In the genomic region with DNA sequence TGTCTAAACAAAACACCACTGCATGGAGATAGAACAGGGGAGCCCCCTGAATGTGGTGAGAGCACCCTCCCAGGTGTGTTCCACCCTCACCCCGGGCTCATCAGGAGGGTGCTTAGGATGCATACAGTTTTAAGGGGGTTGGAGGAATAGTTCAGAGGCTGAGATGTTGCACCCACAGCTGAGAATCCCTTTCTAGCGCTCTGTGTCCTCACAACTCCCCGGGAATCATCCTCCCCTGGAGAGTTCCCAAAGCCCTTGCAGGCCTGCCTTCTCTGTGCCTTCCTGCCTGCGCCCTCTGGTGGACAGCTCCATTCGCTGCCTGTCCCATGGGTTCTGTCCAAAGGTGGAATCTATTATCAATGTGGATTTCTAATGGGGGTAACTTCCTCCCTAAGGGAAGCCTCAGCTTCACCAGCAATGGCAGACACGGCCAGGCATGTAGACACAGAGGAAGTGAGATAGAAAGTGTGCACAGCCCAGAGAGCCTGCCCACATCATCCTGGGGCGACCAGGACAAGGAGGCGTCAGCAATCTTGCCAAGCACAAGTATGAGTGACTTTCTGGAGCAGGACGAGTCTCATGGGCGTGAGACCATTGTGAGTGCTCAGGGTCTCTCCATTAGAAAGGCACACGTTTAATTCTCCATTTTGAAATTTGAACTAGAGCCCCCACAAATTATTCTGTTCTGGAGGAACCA, we compare ENCODE assay signal across 8 cellular contexts. TPM values are rescaled to one million over a fixed set of nuclear protein-coding genes. Genes with fewer than 3 reads are reported as not detected.
DNase-seq lines count a peak whose midpoint lies in the region; ATAC-seq lines count a peak whose summit lies in the region.

No MANE protein-coding gene starts in this region.

- H3K9me3 ChIP-seq in CD8-positive, alpha-beta memory T cell (ENCODE audit: low read length): no peaks in the 10 kb centered on the region

- ATAC-seq in left colon (peak; percentile 97), HG02981 (IDR thresholded peaks at IDR 0.05; ENCODE audit: unreplicated experiment) (no peak)

- no peaks in the 10 kb centered on the region for H3K4me1 Mint-ChIP-seq in CD8-positive, alpha-beta memory T cell

- no peak overlapping the region for H3K27ac ChIP-seq in CD8-positive, alpha-beta memory T cell (ENCODE audit: low read depth, low read length)

- no peaks in the 10 kb centered on the region for H3K4me1 ChIP-seq in CD8-positive, alpha-beta memory T cell (ENCODE audit: insufficient read depth, low read length)

- intact Hi-C loops in left colon (cut with DNase I, micrococcal nuclease): no loop called here

- H3K9me3 Mint-ChIP-seq in CD8-positive, alpha-beta memory T cell: no peaks in the 10 kb centered on the region

- H3K4me3 ChIP-seq in CD8-positive, alpha-beta memory T cell (ENCODE audit: low read length): no peak overlapping the region

- POLR2A ChIA-PET in CD8-positive, alpha-beta memory T cell (lab: Charles Lee): no interaction called here

- no peaks in the 10 kb centered on the region for H3K27me3 ChIP-seq in CD8-positive, alpha-beta memory T cell (ENCODE audit: insufficient read depth, low read length, poor library complexity, severe bottlenecking)

- H3K4me3 Mint-ChIP-seq in CD8-positive, alpha-beta memory T cell: no peak overlapping the region

- H3K36me3 Mint-ChIP-seq in CD8-positive, alpha-beta memory T cell: no peaks in the 10 kb centered on the region

- DNase-seq in CD8-positive, alpha-beta memory T cell: peak; percentile 13 to 73 (median 34)
- DNase-seq in H4 (ENCODE audit: low spot score) (peak; percentile 86), NCI-H2171 (lab: John Stamatoyannopoulos, UW) (peak; percentile 19), left colon (peak; percentile 73 to 89)
- peak; percentile 69 for DNase-seq in activated CD4-positive, CD25-positive, alpha-beta regulatory T cell treated with anti-CD3 and anti-CD28 coated beads, Interleukin-2, amount 50 U/mL, for 72 hours
- peak; percentile 17 for DNase-seq in central memory CD4-positive, alpha-beta T cell
- peak; percentile 69 for DNase-seq in stimulated activated CD4-positive, alpha-beta T cell treated with anti-CD3 and anti-CD28 coated beads, Interleukin-4, amount 100 ng/mL, for 1 hour

- no peaks in the 10 kb centered on the region for H3K36me3 ChIP-seq in CD8-positive, alpha-beta memory T cell (ENCODE audit: insufficient read depth, low read length)

- CTCF ChIA-PET in CD8-positive, alpha-beta memory T cell (lab: Charles Lee): interaction anchor here (1.1 kb wide), 1 partner anchor 17 kb away, joined by 3 read pairs; no protein-coding TSS in a partner anchor

- peaks cover 14 to 58% of the 10 kb centered on the region in 2 donors for H3K27me3 Mint-ChIP-seq in CD8-positive, alpha-beta memory T cell

- no peak overlapping the region for H3K27ac Mint-ChIP-seq in CD8-positive, alpha-beta memory T cell

RNA-seq across cellular contexts. Expression of a gene that starts 1.2 kb away (rescaled TPM):
- not detected for total RNA-seq in CD8-positive, alpha-beta memory T cell
- not detected for polyA plus RNA-seq in CD8-positive, alpha-beta memory T cell
- not detected in 2 replicates for total RNA-seq in H4 (2014; rRNA removed; shearing (Covaris generic))
- 1 to 10 TPM; 2.1 to 3.7 TPM for total RNA-seq in left colon

RNA-seq across cellular contexts. Expression of a gene that starts 7.1 kb away (rescaled TPM):
- not detected for total RNA-seq in CD8-positive, alpha-beta memory T cell
- polyA plus RNA-seq in CD8-positive, alpha-beta memory T cell: not detected
- 0.04 TPM in 1 of 2 replicates, not detected in the other for total RNA-seq in H4 (2014; rRNA removed; shearing (Covaris generic))
- 1 to 10 TPM; 2.2 to 4.0 TPM for total RNA-seq in left colon

RNA-seq across cellular contexts. Expression of a gene that starts 17.4 kb away (rescaled TPM):
- not detected for total RNA-seq in CD8-positive, alpha-beta memory T cell
- polyA plus RNA-seq in CD8-positive, alpha-beta memory T cell: not detected
- not detected in 2 replicates for total RNA-seq in H4 (2014; rRNA removed; shearing (Covaris generic))
- 1 to 10 TPM; 2.0 to 3.0 TPM for total RNA-seq in left colon

RNA-seq across cellular contexts. Expression of a gene that starts 18.8 kb away (rescaled TPM):
- total RNA-seq in CD8-positive, alpha-beta memory T cell: not detected
- polyA plus RNA-seq in CD8-positive, alpha-beta memory T cell: not detected
- total RNA-seq in H4 (2014; rRNA removed; shearing (Covaris generic)): 2.6 and 3.1 TPM in 2 replicates
- total RNA-seq in left colon: 10 to 100 TPM in 1 of 2 donors, 1 to 10 TPM in 1; 6.4 to 10.2 TPM

RNA-seq across cellular contexts. Expression of a gene that starts 29.8 kb away (rescaled TPM):
- total RNA-seq in CD8-positive, alpha-beta memory T cell: not detected
- not detected for polyA plus RNA-seq in CD8-positive, alpha-beta memory T cell
- total RNA-seq in H4 (2014; rRNA removed; shearing (Covaris generic)): not detected in 2 replicates
- 1 to 10 TPM; 5.6 to 6.8 TPM for total RNA-seq in left colon

Comparison
In these comparisons a context has a peak if more than half of its experiments do, and no peak if none do; other contexts are left out.
1. DNase-seq: peak in every context shown above with its lines; median percentile 86 in H4; 81 in left colon; 69 in activated CD4-positive, CD25-positive, alpha-beta regulatory T cell treated with anti-CD3 and anti-CD28 coated beads, Interleukin-2, amount 50 U/mL, for 72 hours; 69 in stimulated activated CD4-positive, alpha-beta T cell treated with anti-CD3 and anti-CD28 coated beads, Interleukin-4, amount 100 ng/mL, for 1 hour; 34 in CD8-positive, alpha-beta memory T cell; 19 in NCI-H2171; 17 in central memory CD4-positive, alpha-beta T cell.